21 cellular contexts compared by ENCODE assay signal in the genomic region with DNA sequence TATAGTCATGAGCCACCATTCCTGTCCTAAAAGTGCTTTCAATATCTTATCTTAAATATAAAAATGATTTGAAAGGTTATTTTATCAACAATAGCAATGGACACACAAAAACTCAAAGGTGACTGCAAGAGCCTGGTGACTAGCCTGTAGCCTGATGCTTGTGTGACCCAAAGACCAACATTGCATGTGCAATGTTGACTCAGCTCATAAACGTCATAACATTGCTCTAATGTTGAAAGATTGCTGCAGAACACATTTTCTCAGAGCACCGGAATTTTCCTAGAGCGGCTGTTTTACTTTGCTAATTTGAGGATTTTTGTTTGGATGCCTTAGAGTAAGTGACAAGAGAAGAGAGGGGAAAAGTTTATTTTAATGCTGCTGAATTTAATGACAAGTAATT.
A peak's percentile ranks its signal among the peaks of the same experiment; 100 is the strongest.
DNase-seq lines count a peak whose midpoint lies in the region; ATAC-seq, FAIRE-seq and TF ChIP-seq lines count a peak whose summit lies in the region.
"Had no signal": no experiment of that assay in that cellular context is flagged by ENCODE, and none has a peak within 500 bp of the region (broad histone marks: within the 10 kb centered on the region; RNA-seq: fewer than 3 reads in every experiment).

No MANE protein-coding gene starts in this region.

- H3K27ac Mint-ChIP-seq in astrocyte (ENCODE audit: unreplicated experiment) = no peak overlapping the region
- no peak overlapping the region for H3K27ac Mint-ChIP-seq in CD14-positive monocyte
- H3K27ac Mint-ChIP-seq: activated CD4-positive, alpha-beta memory T cell treated with anti-CD3 and anti-CD28 coated beads for 36 hours; activated T-cell treated with anti-CD3 and anti-CD28 coated beads, Interleukin-2, amount 50 U/mL, for 24 hours; T-helper 1 cell treated with Interleukin-12 subunit alpha and Interleukin-12 subunit beta and Interleukin-4 antibody, amounts not matched to agents 30 μg/mL and 1 μg/mL, for 36 hours had no signal

- DNase-seq in AG09319 (ENCODE audit: extremely low read depth, low read depth) (peak; percentile 63), H54 (ENCODE audit: insufficient read length, low spot score) (peak; percentile 19), astrocyte (ENCODE audit: low read depth) (peak; percentile 7), mucosa of descending colon (no peak), DMS114 treated with DMSO at 0.1 percent for 48 hours (lab: John Stamatoyannopoulos, UW; ENCODE audit: unreplicated experiment) (no peak), CD14-positive monocyte (ENCODE audit: low spot score) (no peak)
- DNase-seq in stimulated activated CD4-positive, alpha-beta T cell treated with anti-CD3 and anti-CD28 coated beads, Interleukin-1b, Interleukin-23, amount 100 ng/mL, for 48 hours = no peak
- DNase-seq: activated CD4-positive, alpha-beta memory T cell treated with anti-CD3 and anti-CD28 coated beads for 36 hours; activated naive CD4-positive, alpha-beta T cell treated with anti-CD3 and anti-CD28 coated beads, Interleukin-2, amount 50 U/mL, for 16 hours; activated T-cell treated with anti-CD3 and anti-CD28 coated beads, Interleukin-2, amount 50 U/mL, for 24 hours; dorsolateral prefrontal cortex; NCI-H146; NCI-H226; stimulated activated CD4-positive, alpha-beta T cell treated with anti-CD3 and anti-CD28 coated beads, Interleukin-2, amount 100 ng/mL, for 48 hours had no signal

- H3K27me3 Mint-ChIP-seq in astrocyte (ENCODE audit: low read depth, unreplicated experiment) (no peaks in the 10 kb centered on the region), CD14-positive monocyte (ENCODE audit: low read depth in 3 of 3) (peaks cover 4 to 11% (median 11%) of the 10 kb centered on the region in 3 donors)
- H3K27me3 Mint-ChIP-seq: activated CD4-positive, alpha-beta memory T cell treated with anti-CD3 and anti-CD28 coated beads for 36 hours; activated T-cell treated with anti-CD3 and anti-CD28 coated beads, Interleukin-2, amount 50 U/mL, for 24 hours had no signal

- intact Hi-C loops in mucosa of descending colon (cut with DNase I, micrococcal nuclease) (no loop called here), CD14-positive monocyte (cut with micrococcal nuclease) (no loop called here)

- H3K36me3 ChIP-seq in astrocyte (ENCODE audit: insufficient read depth, low read length) (no peaks in the 10 kb centered on the region), mucosa of descending colon (ENCODE audit: low read depth) (no peaks in the 10 kb centered on the region)
- H3K36me3 ChIP-seq: BLaER1, neutrophil had no signal

- H3K9me3 Mint-ChIP-seq in astrocyte (ENCODE audit: unreplicated experiment) (no peaks in the 10 kb centered on the region), CD14-positive monocyte (peaks cover 0 to 5% (median 1%) of the 10 kb centered on the region in 7 donors)
- H3K9me3 Mint-ChIP-seq: activated CD4-positive, alpha-beta memory T cell treated with anti-CD3 and anti-CD28 coated beads for 36 hours; activated T-cell treated with anti-CD3 and anti-CD28 coated beads, Interleukin-2, amount 50 U/mL, for 24 hours; T-helper 1 cell treated with Interleukin-12 subunit alpha and Interleukin-12 subunit beta and Interleukin-4 antibody, amounts not matched to agents 30 μg/mL and 1 μg/mL, for 36 hours had no signal

- no peak for TF ChIP-seq POLR2A in H54 (IDR thresholded peaks at IDR 0.05; ENCODE audit: low read depth, low read length)

- no peak for TF ChIP-seq CTCF in AG09319 (IDR thresholded peaks at IDR 0.05; ENCODE audit: low read depth, low read length)
- no peak for TF ChIP-seq CTCF in astrocyte (IDR thresholded peaks at IDR 0.05; ENCODE audit: insufficient read depth, low read depth, low read length)
- TF ChIP-seq CTCF in mucosa of descending colon (IDR thresholded peaks at IDR 0.05) = no peak
- no peak for TF ChIP-seq CTCF in CD14-positive monocyte (IDR thresholded peaks at IDR 0.05)

- H3K36me3 Mint-ChIP-seq in astrocyte (ENCODE audit: low read depth, unreplicated experiment) (peaks cover 3% of the 10 kb centered on the region), CD14-positive monocyte (no peaks in the 10 kb centered on the region)
- H3K36me3 Mint-ChIP-seq: activated CD4-positive, alpha-beta memory T cell treated with anti-CD3 and anti-CD28 coated beads for 36 hours had no signal

- no peaks in the 10 kb centered on the region for H3K9me3 ChIP-seq in astrocyte (ENCODE audit: insufficient read depth, low read depth, low read length)
- no peaks in the 10 kb centered on the region for H3K9me3 ChIP-seq in mucosa of descending colon
- H3K9me3 ChIP-seq: BLaER1, neutrophil had no signal

- no peak overlapping the region for H3K9ac ChIP-seq in astrocyte (ENCODE audit: low read length)
- H3K9ac ChIP-seq: BLaER1 had no signal

- H3K4me3 Mint-ChIP-seq in astrocyte (ENCODE audit: unreplicated experiment) (no peak overlapping the region), CD14-positive monocyte (no peak overlapping the region)
- H3K4me3 Mint-ChIP-seq: activated CD4-positive, alpha-beta memory T cell treated with anti-CD3 and anti-CD28 coated beads for 36 hours; activated T-cell treated with anti-CD3 and anti-CD28 coated beads, Interleukin-2, amount 50 U/mL, for 24 hours; T-helper 1 cell treated with Interleukin-12 subunit alpha and Interleukin-12 subunit beta and Interleukin-4 antibody, amounts not matched to agents 30 μg/mL and 1 μg/mL, for 36 hours had no signal

- H4K20me1 ChIP-seq in astrocyte (ENCODE audit: insufficient read depth, low read length) = no peaks in the 10 kb centered on the region
- H4K20me1 ChIP-seq: BLaER1 had no signal

- H3K79me2 ChIP-seq in astrocyte (ENCODE audit: insufficient read depth, low read length) = no peaks in the 10 kb centered on the region

- FAIRE-seq in H54 (lab: Jason Lieb, UNC) = no peak
- FAIRE-seq in astrocyte (lab: Jason Lieb, UNC) = no peak
- FAIRE-seq: D721Med had no signal

- no peak overlapping the region for H3K4me2 ChIP-seq in astrocyte (ENCODE audit: low read length)
- H3K4me2 ChIP-seq: BLaER1 had no signal

- peaks cover 12% of the 10 kb centered on the region for H3K4me1 Mint-ChIP-seq in astrocyte (ENCODE audit: low read depth, unreplicated experiment)
- H3K4me1 Mint-ChIP-seq in CD14-positive monocyte = peaks cover 10% of the 10 kb centered on the region

- no peak overlapping the region for H3K4me3 ChIP-seq in astrocyte (ENCODE audit: insufficient read depth, low read depth, low read length)
- H3K4me3 ChIP-seq in mucosa of descending colon = no peak overlapping the region
- H3K4me3 ChIP-seq: BLaER1, dorsolateral prefrontal cortex had no signal

- H3K27ac ChIP-seq in astrocyte (ENCODE audit: low read depth, low read length) = no peak overlapping the region
- H3K27ac ChIP-seq: BLaER1, dorsolateral prefrontal cortex, neutrophil, VCaP had no signal

- no peak overlapping the region for H2AFZ ChIP-seq in astrocyte (ENCODE audit: low read depth, low read length)

- no peaks in the 10 kb centered on the region for H3K4me1 ChIP-seq in astrocyte (ENCODE audit: insufficient read depth, low read length)
- peaks cover 3% of the 10 kb centered on the region for H3K4me1 ChIP-seq in mucosa of descending colon (ENCODE audit: low read depth)

- peak; percentile 61 for ATAC-seq in mucosa of descending colon
- ATAC-seq in GM21825 (IDR thresholded peaks at IDR 0.05; ENCODE audit: unreplicated experiment) = no peak
- ATAC-seq: esophagus mucosa had no signal

- no peaks in the 10 kb centered on the region for H3K27me3 ChIP-seq in astrocyte (ENCODE audit: insufficient read depth, low read length)
- H3K27me3 ChIP-seq: BLaER1, dorsolateral prefrontal cortex had no signal

Comparison
In these comparisons a context has a peak if more than half of its experiments do, and no peak if none do; other contexts are left out.
1. DNase-seq: peak in AG09319 (single experiment), H54 (single experiment) and astrocyte (single experiment); none in mucosa of descending colon (0 of 3), DMS114 treated with DMSO at 0.1 percent for 48 hours (single experiment), stimulated activated CD4-positive, alpha-beta T cell treated with anti-CD3 and anti-CD28 coated beads, Interleukin-1b, Interleukin-23, amount 100 ng/mL, for 48 hours (single experiment) and CD14-positive monocyte (single experiment).